Comparison of ENCODE assay signal across 15 cellular contexts in genomic region chr4:173935622-173936405, GRCh38.
DNase-seq lines count a peak whose midpoint lies in the region; FAIRE-seq and TF ChIP-seq lines count a peak whose summit lies in the region.
"Had no signal": no experiment of that assay in that cellular context is flagged by ENCODE, and none has a peak within 500 bp of the region (broad histone marks: within the 10 kb centered on the region; RNA-seq: fewer than 3 reads in every experiment).

No MANE protein-coding gene starts in this region.

- no peak overlapping the region for H2BK5ac ChIP-seq in mesendoderm (ENCODE audit: low read length)

- H3K79me2 ChIP-seq in mesendoderm (ENCODE audit: control insufficient read depth, insufficient read depth, low read length) (no peaks in the 10 kb centered on the region), OCI-LY7 (ENCODE audit: insufficient read depth, low read depth, low read length) (no peaks in the 10 kb centered on the region)
- H3K79me2 ChIP-seq: parathyroid adenoma had no signal

- H3K4me3 ChIP-seq in choroid plexus epithelial cell (ENCODE audit: low read depth, low read length), result no peak overlapping the region
- H3K4me3 ChIP-seq in mesendoderm (ENCODE audit: low read length), result no peak overlapping the region
- no peak overlapping the region for H3K4me3 ChIP-seq in uterus
- no peak overlapping the region for H3K4me3 ChIP-seq in OCI-LY7 (ENCODE audit: low read depth, low read length, poor library complexity, severe bottlenecking)
- H3K4me3 ChIP-seq: left ventricle myocardium inferior, spleen had no signal

- H3K4ac ChIP-seq in mesendoderm (ENCODE audit: low read depth, low read length), result no peak overlapping the region

- no peak for TF ChIP-seq POLR2A in uterus (IDR thresholded peaks at IDR 0.05)

- DNase-seq in M059J (ENCODE audit: low read depth), result peak; percentile 5
- DNase-seq in choroid plexus epithelial cell (ENCODE audit: low read depth), result peak; percentile 73
- DNase-seq in mesendoderm, result peak; percentile 54
- DNase-seq in uterus, result no peak
- no peak for DNase-seq in OCI-LY7 (ENCODE audit: low spot score)
- DNase-seq in frontal cortex (ENCODE audit: low spot score in 2 of 2), result no peak
- no peak for DNase-seq in C1 segment of cervical spinal cord (lab: John Stamatoyannopoulos, UW)
- DNase-seq: activated CD4-positive, alpha-beta T cell treated with anti-CD3 and anti-CD28 coated beads, Interleukin-2, amount 50 U/mL, for 48 hours; activated T-cell treated with anti-CD3 and anti-CD28 coated beads, Interleukin-2, amount 50 U/mL, for 1 hour; H7; left ventricle myocardium inferior; NCI-H1417 treated with DMSO at 0.1 percent for 48 hours; spleen had no signal

- H3K9me3 ChIP-seq in uterus (no peaks in the 10 kb centered on the region), OCI-LY7 (ENCODE audit: low read length) (no peaks in the 10 kb centered on the region)
- H3K9me3 ChIP-seq: left ventricle myocardium inferior, spleen had no signal

- H3K4me2 ChIP-seq in mesendoderm (ENCODE audit: low read length), result no peak overlapping the region
- H3K4me2 ChIP-seq in OCI-LY7 (ENCODE audit: low read length), result no peak overlapping the region

- CTCF ChIA-PET in OCI-LY7 (lab: Charles Lee; ENCODE audit: unreplicated experiment), result no interaction called here

- peak overlapping the region; percentile 13 for H3K27ac ChIP-seq in mesendoderm (ENCODE audit: low read depth, low read length)
- peak overlapping the region; percentile 58 to 77 for H3K27ac ChIP-seq in uterus
- H3K27ac ChIP-seq in OCI-LY7 (ENCODE audit: low read depth, low read length, poor library complexity, severe bottlenecking), result no peak overlapping the region
- H3K27ac ChIP-seq: left ventricle myocardium inferior, parathyroid adenoma, spleen had no signal

- intact Hi-C loops in uterus (cut with DNase I; ENCODE audit: low total_unique reads), result no loop called here
- intact Hi-C loops in OCI-LY7 (cut with micrococcal nuclease; ENCODE audit: unreplicated experiment), result no loop called here

- no CpG with 5 or more reads among the region's 5 CpGs for WGBS in mesendoderm (ENCODE audit: extremely low coverage, insufficient coverage, low lambda C conversion rate)

- H3K36me3 ChIP-seq in mesendoderm (ENCODE audit: control insufficient read depth, insufficient read depth, low read length) (no peaks in the 10 kb centered on the region), uterus (no peaks in the 10 kb centered on the region), OCI-LY7 (ENCODE audit: insufficient read depth, low read length) (no peaks in the 10 kb centered on the region)
- H3K36me3 ChIP-seq: left ventricle myocardium inferior, spleen had no signal

- H3K23ac ChIP-seq in mesendoderm (ENCODE audit: low read length), result no peak overlapping the region

- no TSS peak for BruUV-seq in OCI-LY7 (replicated peaks; lab: Mats Ljungman, UMichigan)

- no peak for FAIRE-seq in frontal cortex (lab: Jason Lieb, UNC)
- FAIRE-seq: GM18507 had no signal

- no peak overlapping the region for H2BK120ac ChIP-seq in mesendoderm (ENCODE audit: low read depth, low read length)

- H3K4me1 ChIP-seq in mesendoderm (ENCODE audit: control insufficient read depth, low read depth, low read length) (peaks cover 7% of the 10 kb centered on the region), uterus (no peaks in the 10 kb centered on the region), OCI-LY7 (ENCODE audit: insufficient read depth, low read length, poor library complexity, severe bottlenecking) (no peaks in the 10 kb centered on the region)
- H3K4me1 ChIP-seq: left ventricle myocardium inferior, parathyroid adenoma, spleen had no signal

- no peak overlapping the region for H3K9ac ChIP-seq in mesendoderm (ENCODE audit: low read length)
- H3K9ac ChIP-seq: parathyroid adenoma had no signal

- H3K18ac ChIP-seq in mesendoderm (ENCODE audit: low read length), result no peak overlapping the region

- H2BK15ac ChIP-seq in mesendoderm (replicated peaks; ENCODE audit: low read depth), result no peak overlapping the region

- H4K20me1 ChIP-seq in OCI-LY7 (ENCODE audit: insufficient read depth, low read length), result no peaks in the 10 kb centered on the region

- no peaks in the 10 kb centered on the region for H3K9me2 ChIP-seq in OCI-LY7 (ENCODE audit: insufficient read depth, low read length)

- no peaks in the 10 kb centered on the region for H3K79me1 ChIP-seq in mesendoderm (ENCODE audit: low read length)

- POLR2A ChIA-PET in OCI-LY7 (lab: Charles Lee), result no interaction called here

- no peak overlapping the region for H4K8ac ChIP-seq in mesendoderm (ENCODE audit: low read depth, low read length)

- no peak overlapping the region for H4K5ac ChIP-seq in mesendoderm (ENCODE audit: low read length)

- H3K27me3 ChIP-seq in mesendoderm (ENCODE audit: insufficient read depth, low read length, poor library complexity), result no peaks in the 10 kb centered on the region
- no peaks in the 10 kb centered on the region for H3K27me3 ChIP-seq in uterus
- H3K27me3 ChIP-seq: spleen had no signal

- H2AK5ac ChIP-seq in mesendoderm (ENCODE audit: low read length), result no peak overlapping the region

- H3K56ac ChIP-seq in mesendoderm (ENCODE audit: low read length), result peak overlapping the region; percentile 46

- no peak overlapping the region for H2AFZ ChIP-seq in OCI-LY7 (ENCODE audit: low read length)
- H2AFZ ChIP-seq: parathyroid adenoma had no signal

- TF ChIP-seq CTCF in choroid plexus epithelial cell (conservative IDR thresholded peaks at IDR 0.05; ENCODE audit: low read depth, low read length) (no peak), uterus (IDR thresholded peaks at IDR 0.05) (no peak), OCI-LY7 (conservative IDR thresholded peaks at IDR 0.05; ENCODE audit: low read length) (no peak)

Comparison
In these comparisons a context has a peak if more than half of its experiments do, and no peak if none do; other contexts are left out.
1. DNase-seq: peak in M059J (single experiment), choroid plexus epithelial cell (single experiment) and mesendoderm (single experiment); none in uterus (0 of 2), OCI-LY7 (single experiment), frontal cortex (0 of 2) and C1 segment of cervical spinal cord (0 of 14).